Comparison of ENCODE assay signal across 11 cellular contexts in genomic region chr20:13430346-13431002, GRCh38.
DNase-seq lines count a peak whose midpoint lies in the region; ATAC-seq and TF ChIP-seq lines count a peak whose summit lies in the region.
"Had no signal": no experiment of that assay in that cellular context is flagged by ENCODE, and none has a peak within 500 bp of the region (broad histone marks: within the 10 kb centered on the region; RNA-seq: fewer than 3 reads in every experiment).

No MANE protein-coding gene starts in this region.

- no peak overlapping the region for H3K4me2 ChIP-seq in OCI-LY7 (ENCODE audit: low read length)

- no peaks in the 10 kb centered on the region for H3K27me3 ChIP-seq in kidney epithelial cell (ENCODE audit: control insufficient read depth, insufficient read depth, low read length)
- H3K27me3 ChIP-seq in dorsolateral prefrontal cortex: no peaks in the 10 kb centered on the region

- CTCF ChIA-PET in OCI-LY7 (lab: Charles Lee; ENCODE audit: unreplicated experiment): no interaction called here

- intact Hi-C loops in OCI-LY7 (cut with micrococcal nuclease; ENCODE audit: unreplicated experiment): no loop called here
- intact Hi-C loops in dorsolateral prefrontal cortex (cut with DNase I): no loop called here

- TF ChIP-seq CTCF in GM12864 (IDR thresholded peaks at IDR 0.05; ENCODE audit: low read depth, low read length, missing control alignments) (no peak), OCI-LY7 (conservative IDR thresholded peaks at IDR 0.05; ENCODE audit: low read length) (no peak), kidney epithelial cell (IDR thresholded peaks at IDR 0.05; ENCODE audit: insufficient read depth, low read length, poor library complexity, severe bottlenecking) (no peak), dorsolateral prefrontal cortex (IDR thresholded peaks at IDR 0.05 in 54 of 56, conservative IDR thresholded peaks at IDR 0.05 in 2 of 56; ENCODE audit: low read depth in 1 of 56, partially characterized antibody in 56 of 56) (no peak)

- peak; percentile 83 for ATAC-seq in GM21723 (IDR thresholded peaks at IDR 0.05; ENCODE audit: unreplicated experiment)

- H3K4me1 ChIP-seq in OCI-LY7 (ENCODE audit: insufficient read depth, low read length, poor library complexity, severe bottlenecking): no peaks in the 10 kb centered on the region

- H2AFZ ChIP-seq in OCI-LY7 (ENCODE audit: low read length): no peak overlapping the region

- H3K27ac ChIP-seq in OCI-LY7 (ENCODE audit: low read depth, low read length, poor library complexity, severe bottlenecking): no peak overlapping the region
- no peak overlapping the region for H3K27ac ChIP-seq in dorsolateral prefrontal cortex

- H3K4me3 ChIP-seq in GM12864 (ENCODE audit: low read depth, low read length) (no peak overlapping the region), OCI-LY7 (ENCODE audit: low read depth, low read length, poor library complexity, severe bottlenecking) (no peak overlapping the region), kidney epithelial cell (ENCODE audit: low read depth, low read length) (no peak overlapping the region), dorsolateral prefrontal cortex (no peak overlapping the region)

- H4K20me1 ChIP-seq in OCI-LY7 (ENCODE audit: insufficient read depth, low read length): no peaks in the 10 kb centered on the region

- POLR2A ChIA-PET in OCI-LY7 (lab: Charles Lee): no interaction called here

- H3K36me3 ChIP-seq in OCI-LY7 (ENCODE audit: insufficient read depth, low read length) (no peaks in the 10 kb centered on the region), kidney epithelial cell (ENCODE audit: control insufficient read depth, insufficient read depth, low read length) (no peaks in the 10 kb centered on the region)

- no peaks in the 10 kb centered on the region for H3K9me2 ChIP-seq in OCI-LY7 (ENCODE audit: insufficient read depth, low read length)

- DNase-seq in GM12864 (ENCODE audit: low read depth) (peak; percentile 43), OCI-LY7 (ENCODE audit: low spot score) (peak; percentile 8), kidney epithelial cell (ENCODE audit: low read depth) (peak; percentile 72), putamen (ENCODE audit: low spot score) (no peak), dorsolateral prefrontal cortex (no peak), iPS-NIHi7 (ENCODE audit: extremely low spot score) (no peak), NCI-H69 (lab: John Stamatoyannopoulos, UW) (no peak)
- DNase-seq: GDM1, NCI-H187, T1000 had no signal

- no peaks in the 10 kb centered on the region for H3K9me3 ChIP-seq in OCI-LY7 (ENCODE audit: low read length)

- no peaks in the 10 kb centered on the region for H3K79me2 ChIP-seq in OCI-LY7 (ENCODE audit: insufficient read depth, low read depth, low read length)

- BruUV-seq in OCI-LY7 (replicated peaks; lab: Mats Ljungman, UMichigan): no TSS peak

Comparison
In these comparisons a context has a peak if more than half of its experiments do, and no peak if none do; other contexts are left out.
1. DNase-seq: peak in GM12864 (single experiment), OCI-LY7 (single experiment) and kidney epithelial cell (single experiment); none in putamen (single experiment), dorsolateral prefrontal cortex (0 of 10), iPS-NIHi7 (single experiment) and NCI-H69 (single experiment).